In the genomic region with DNA sequence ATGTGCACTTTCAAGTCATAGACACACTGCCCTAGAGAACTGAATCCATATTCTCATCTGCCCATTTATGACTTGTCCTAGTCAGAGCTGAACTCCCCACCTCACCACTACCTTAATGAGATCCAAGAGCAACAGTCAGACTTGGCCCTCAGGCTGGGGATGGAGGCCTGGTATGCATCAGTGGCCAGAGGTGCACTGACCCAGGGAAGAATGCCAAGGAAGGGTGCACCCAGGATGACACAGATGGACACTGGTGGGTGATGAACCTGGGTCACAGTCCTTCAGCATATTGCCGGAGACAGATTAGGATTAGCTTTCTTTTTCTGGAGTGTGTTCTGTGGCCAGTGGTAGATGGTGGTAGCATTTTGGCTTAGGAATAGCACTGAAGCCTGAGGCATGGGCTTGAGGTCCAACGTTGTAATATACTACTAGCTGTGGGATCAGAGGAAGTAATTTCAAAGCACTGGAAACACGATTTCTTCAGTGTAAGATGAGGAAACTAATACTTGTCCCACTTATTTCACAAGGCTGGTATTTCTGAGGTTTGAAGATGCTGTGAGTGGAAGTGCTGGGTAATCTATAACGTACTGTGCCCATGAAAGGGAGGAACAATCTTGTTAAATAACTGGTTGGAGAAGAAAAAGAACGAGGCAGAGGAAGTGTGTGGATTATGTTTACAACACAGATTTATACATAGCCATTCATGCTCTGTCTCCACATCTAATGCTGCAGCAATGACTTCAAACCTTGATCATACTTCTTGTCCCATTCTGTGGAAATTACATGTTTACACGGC, we compare ENCODE assay signal across 22 cellular contexts.
DNase-seq lines count a peak whose midpoint lies in the region; ATAC-seq, FAIRE-seq and TF ChIP-seq lines count a peak whose summit lies in the region.
"Had no signal": no experiment of that assay in that cellular context is flagged by ENCODE, and none has a peak within 500 bp of the region (broad histone marks: within the 10 kb centered on the region; RNA-seq: fewer than 3 reads in every experiment).

No MANE protein-coding gene starts in this region.

- H3K4me1 ChIP-seq in liver (ENCODE audit: control insufficient read depth in 4 of 4, insufficient read depth in 4 of 4, low read length in 3 of 4) (peaks cover 0 to 5% (median 0%) of the 10 kb centered on the region in 4 donors), HepG2 (ENCODE audit: insufficient read depth, low read length) (peaks cover 9% of the 10 kb centered on the region; the same call in 1 of the 2 replicates), ascending aorta (peaks cover 0 to 19% of the 10 kb centered on the region in 2 donors), right lobe of liver (no peaks in the 10 kb centered on the region), upper lobe of right lung (peaks cover 13% of the 10 kb centered on the region)

- intact Hi-C loops in HepG2 (cut with micrococcal nuclease; ENCODE audit: unreplicated experiment) (no loop called here), ascending aorta (cut with DNase I) (loop anchor here (10.0 kb wide), 1 partner anchor 165 kb away; no protein-coding TSS in a partner anchor), right lobe of liver (cut with DNase I) (loop anchor here in 1 of 2 donors (10.0 kb wide), 1 partner anchor 225 kb away; no protein-coding TSS in a partner anchor), upper lobe of right lung (cut with DNase I) (no loop called here), Calu3 (cut with micrococcal nuclease; ENCODE audit: unreplicated experiment) (no loop called here)

- H3K9me3 ChIP-seq in liver (ENCODE audit: control insufficient read depth in 4 of 4, low read length in 3 of 4) (no peaks in the 10 kb centered on the region), HepG2 (ENCODE audit: low read length) (no peaks in the 10 kb centered on the region), ascending aorta (no peaks in the 10 kb centered on the region), right lobe of liver (no peaks in the 10 kb centered on the region), upper lobe of right lung (no peaks in the 10 kb centered on the region)

- TF ChIP-seq CTCF in liver (IDR thresholded peaks at IDR 0.05; ENCODE audit: low read depth, low read length, missing input control) (no peak), HepG2 (CRISPR knock-in tag; IDR thresholded peaks at IDR 0.05) (no peak), ascending aorta (IDR thresholded peaks at IDR 0.05) (no peak), right lobe of liver (IDR thresholded peaks at IDR 0.05) (no peak), upper lobe of right lung (IDR thresholded peaks at IDR 0.05) (no peak), GM10266 (IDR thresholded peaks at IDR 0.05; ENCODE audit: control insufficient read depth, insufficient read depth, low read depth, missing control alignments) (no peak), Calu3 (IDR thresholded peaks at IDR 0.05; ENCODE audit: unreplicated experiment) (no peak)

- H3K79me2 ChIP-seq in HepG2 (ENCODE audit: insufficient read depth, low read length) = no peaks in the 10 kb centered on the region

- H3K27me3 Mint-ChIP-seq in Calu3 (ENCODE audit: unreplicated experiment) = no peaks in the 10 kb centered on the region

- H3K4me3 ChIP-seq in liver (ENCODE audit: low read depth in 1 of 3, low read length in 3 of 3) = no peak overlapping the region
- H3K4me3 ChIP-seq in HepG2 (replicated peaks in 1 of 3; ENCODE audit: insufficient read depth in 1 of 3, low read depth in 2 of 3, low read length in 3 of 3) = no peak overlapping the region
- no peak overlapping the region for H3K4me3 ChIP-seq in ascending aorta
- H3K4me3 ChIP-seq in right lobe of liver = no peak overlapping the region
- H3K4me3 ChIP-seq in upper lobe of right lung = no peak overlapping the region

- TF ChIP-seq RAD21 in liver (IDR thresholded peaks at IDR 0.05) = no peak
- no peak for TF ChIP-seq RAD21 in HepG2 (CRISPR knock-in tag; IDR thresholded peaks at IDR 0.05)

- in situ Hi-C loops in HepG2 (cut with HindIII; ENCODE audit: extremely low pct_ligation_motif_present, low pct_unique_long_range_greater_than_20kb) = loop anchor here (10.0 kb wide), 1 partner anchor 165 kb away; no protein-coding TSS in a partner anchor

- BruUV-seq in HepG2 (replicated peaks; lab: Mats Ljungman, UMichigan) = no TSS peak
- no TSS peak for BruUV-seq in Calu3 (replicated peaks; lab: Mats Ljungman, UMichigan)

- WGBS in liver = 76% methylated on average over 6 of the region's 6 CpGs
- whole genome bisulfite sequencing in HepG2 (ENCODE audit: low lambda C conversion rate) = 87% methylated on average over 6 of the region's 6 CpGs
- WGBS in right lobe of liver (ENCODE audit: insufficient coverage, low coverage, low lambda C conversion rate, missing lambda C conversion rate) = 47% methylated on average over 6 of the region's 6 CpGs

- peaks cover 0 to 4% (median 0%) of the 10 kb centered on the region in 4 donors for H3K36me3 ChIP-seq in liver (ENCODE audit: control insufficient read depth in 4 of 4, insufficient read depth in 3 of 4, low read depth in 1 of 4, low read length in 3 of 4)
- peaks cover 1 to 14% of the 10 kb centered on the region in 2 experiments; a peak in 4 of 5 replicates for H3K36me3 ChIP-seq in HepG2 (replicated peaks in 1 of 2; ENCODE audit: control insufficient read depth in 1 of 2, insufficient read depth in 2 of 2, low read length in 2 of 2)
- H3K36me3 ChIP-seq in ascending aorta = peaks cover 0 to 14% of the 10 kb centered on the region in 2 donors
- H3K36me3 ChIP-seq in right lobe of liver = peaks cover 0 to 4% (median 0%) of the 10 kb centered on the region in 4 donors
- H3K36me3 ChIP-seq in upper lobe of right lung = no peaks in the 10 kb centered on the region

- ATAC-seq in HepG2 (no peak), right lobe of liver (peak; percentile 53 to 94 (median 70)), upper lobe of right lung (peak; percentile 59)
- ATAC-seq: CD8-positive, alpha-beta T cell had no signal

- CTCF ChIA-PET in HepG2 (lab: Yijun Ruan, JAX; ENCODE audit: low intra/inter-chr PET ratio, low total read pairs) = no interaction called here
- CTCF ChIA-PET in Calu3 (lab: Charles Lee) = interaction anchor here (0.6 kb wide), 1 partner anchor 195 kb away, joined by 3 read pairs; no protein-coding TSS in a partner anchor

- no peaks in the 10 kb centered on the region for H4K20me1 ChIP-seq in HepG2 (ENCODE audit: insufficient read depth, low read length)

- H3K9me3 Mint-ChIP-seq in Calu3 (ENCODE audit: low read depth, unreplicated experiment) = no peaks in the 10 kb centered on the region
- H3K9me3 Mint-ChIP-seq: CD8-positive, alpha-beta T cell had no signal

- no peak overlapping the region for H3K27ac Mint-ChIP-seq in Calu3 (ENCODE audit: unreplicated experiment)
- H3K27ac Mint-ChIP-seq: CD8-positive, alpha-beta T cell had no signal

- H2AFZ ChIP-seq in HepG2 (ENCODE audit: low read length) = no peak overlapping the region

- DNase-seq in HepG2 (ENCODE audit: low spot score) (no peak), ascending aorta (ENCODE audit: low spot score in 2 of 2) (no peak), right lobe of liver (peak; percentile 44 to 55 (median 55)), upper lobe of right lung (no peak), NCI-H1105 (lab: John Stamatoyannopoulos, UW) (no peak), GM10266 (ENCODE audit: extremely low spot score) (no peak), Calu3 (no peak)
- DNase-seq: ACHN; AML-193; C1 segment of cervical spinal cord; CD8-positive, alpha-beta T cell; GF-D8; KBM-7; NCI-H1092 treated with DMSO at 0.1 percent for 48 hours; NCI-H2029 treated with DMSO at 0.1 percent for 48 hours; NCI-H345; NCI-H524; NCI-H774; NK-92 treated with Interleukin-12 subunit alpha and Interleukin-12 subunit beta, amount 100 ng/mL, for 24 hours had no signal

- H3K4me1 Mint-ChIP-seq in Calu3 (ENCODE audit: low read depth, unreplicated experiment) = peaks cover 8% of the 10 kb centered on the region

- H3K36me3 Mint-ChIP-seq in Calu3 (ENCODE audit: insufficient read depth, unreplicated experiment) = peaks cover 2% of the 10 kb centered on the region
- H3K36me3 Mint-ChIP-seq: CD8-positive, alpha-beta T cell had no signal

- no peak for TF ChIP-seq EP300 in HepG2 (IDR thresholded peaks at IDR 0.05; ENCODE audit: low read depth in 2 of 2, low read length in 2 of 2)
- TF ChIP-seq EP300 in HepG2 (CRISPR knock-in tag; IDR thresholded peaks at IDR 0.05; ENCODE audit: borderline replicate concordance) = no peak

- POLR2A ChIA-PET in HepG2 (lab: Yijun Ruan, JAX) = no interaction called here

- no peak for TF ChIP-seq POLR2A in HepG2 (IDR thresholded peaks at IDR 0.05; ENCODE audit: insufficient read depth in 1 of 2, low read depth in 2 of 2, low read length in 2 of 2)
- no peak for TF ChIP-seq POLR2A in right lobe of liver (IDR thresholded peaks at IDR 0.05)

- no peak for FAIRE-seq in HepG2 (lab: Jason Lieb, UNC)
- FAIRE-seq: H54 had no signal

- H3K4me2 ChIP-seq in HepG2 (ENCODE audit: low read depth, low read length) = no peak overlapping the region

- H3K27me3 ChIP-seq in liver (ENCODE audit: control insufficient read depth in 4 of 4, insufficient read depth in 4 of 4, low read length in 3 of 4) (no peaks in the 10 kb centered on the region), HepG2 (ENCODE audit: control insufficient read depth in 1 of 2, insufficient read depth in 2 of 2, low read length in 2 of 2) (no peaks in the 10 kb centered on the region), ascending aorta (no peaks in the 10 kb centered on the region), right lobe of liver (no peaks in the 10 kb centered on the region), upper lobe of right lung (no peaks in the 10 kb centered on the region)

- H3K27ac ChIP-seq in liver (ENCODE audit: low read depth in 1 of 2, low read length in 2 of 2) (no peak overlapping the region), HepG2 (ENCODE audit: extremely low read length, insufficient read depth, low read length) (no peak overlapping the region), ascending aorta (peak overlapping the region; percentile 6 to 15), right lobe of liver (no peak overlapping the region), upper lobe of right lung (no peak overlapping the region)
- H3K27ac ChIP-seq: 22Rv1 had no signal

- no peak overlapping the region for H3K4me3 Mint-ChIP-seq in Calu3 (ENCODE audit: low read depth, unreplicated experiment)
- H3K4me3 Mint-ChIP-seq: CD8-positive, alpha-beta T cell had no signal

- no peak overlapping the region for H3K9ac ChIP-seq in liver (ENCODE audit: low read depth in 1 of 2, low read length in 2 of 2)
- no peak overlapping the region for H3K9ac ChIP-seq in HepG2 (ENCODE audit: insufficient read depth, low read depth, low read length)

TF ChIP-seq in liver, 16 proteins besides CTCF, POLR2A, EP300 and RAD21 (continues in another document):
- TF ChIP-seq HNF4A (conservative IDR thresholded peaks at IDR 0.05) = peak; percentile 55 to 57
- TF ChIP-seq RXRA (IDR thresholded peaks at IDR 0.05) = peak; percentile 52 to 67
- no peak for TF ChIP-seq TAF1 (conservative IDR thresholded peaks at IDR 0.05)
- no peak for TF ChIP-seq JUND (IDR thresholded peaks at IDR 0.05)

TF ChIP-seq in HepG2, 621 proteins besides CTCF, POLR2A, EP300 and RAD21 (continues in another document):
- TF ChIP-seq NR1H2 (CRISPR knock-in tag; IDR thresholded peaks at IDR 0.05; ENCODE audit: borderline replicate concordance, low read depth) (no peak), THAP11 (CRISPR knock-in tag; IDR thresholded peaks at IDR 0.05) (no peak), ZNF567 (CRISPR knock-in tag; IDR thresholded peaks at IDR 0.05; ENCODE audit: borderline replicate concordance) (no peak), GTF3A (CRISPR knock-in tag; conservative IDR thresholded peaks at IDR 0.05) (no peak)

Comparison
In these comparisons a context has a peak if more than half of its experiments do, and no peak if none do; other contexts are left out.
1. DNase-seq: peak in right lobe of liver (3 of 3); none in HepG2 (single experiment), ascending aorta (0 of 2), upper lobe of right lung (single experiment), NCI-H1105 (single experiment), GM10266 (single experiment) and Calu3 (single experiment).
2. H3K27ac ChIP-seq: peak in ascending aorta (2 of 2); none in liver (0 of 2), HepG2 (single experiment), right lobe of liver (0 of 3) and upper lobe of right lung (single experiment).